ENCODE assay signal across 8 cellular contexts in the genomic region with DNA sequence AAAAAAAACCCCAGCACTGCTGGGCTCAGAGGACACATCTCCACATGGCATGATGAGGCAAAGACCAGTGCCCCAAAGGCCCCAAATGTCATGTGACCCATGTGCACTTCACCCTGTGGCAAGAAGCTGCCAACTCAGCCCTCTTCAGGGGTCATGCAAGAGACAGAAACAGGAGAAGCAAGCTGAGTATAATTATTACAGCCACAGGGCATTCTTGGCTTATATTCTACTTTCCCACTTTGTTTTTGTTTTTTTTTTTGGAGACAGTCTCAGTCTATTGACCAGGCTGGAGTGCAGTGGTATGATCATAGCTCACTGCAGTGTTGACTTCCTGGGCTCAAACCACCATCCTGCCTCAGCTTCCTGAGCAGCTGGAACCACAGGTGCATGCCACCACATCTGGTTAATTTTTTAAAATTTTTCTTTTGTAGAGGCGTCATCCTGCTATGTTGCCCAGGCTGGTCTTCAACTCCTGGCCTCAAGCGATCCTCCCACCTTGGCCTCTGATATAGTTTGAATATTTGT. TPM values are rescaled to one million over a fixed set of nuclear protein-coding genes. Genes with fewer than 3 reads are reported as not detected.
A peak's percentile ranks its signal among the peaks of the same experiment; 100 is the strongest.
DNase-seq lines count a peak whose midpoint lies in the region; ATAC-seq and TF ChIP-seq lines count a peak whose summit lies in the region.

No MANE protein-coding gene starts in this region.

- H3K27me3 ChIP-seq in upper lobe of right lung (no peaks in the 10 kb centered on the region), foreskin keratinocyte (no peaks in the 10 kb centered on the region)

- H3K4me3 ChIP-seq in upper lobe of right lung = no peak overlapping the region

- H3K9me3 ChIP-seq in upper lobe of right lung = no peaks in the 10 kb centered on the region

- H3K27ac ChIP-seq in upper lobe of right lung (no peak overlapping the region), foreskin keratinocyte (no peak overlapping the region)

- peaks cover 17% of the 10 kb centered on the region for H3K4me1 ChIP-seq in upper lobe of right lung
- no peaks in the 10 kb centered on the region for H3K4me1 ChIP-seq in foreskin keratinocyte

- DNase-seq in left cardiac atrium (no peak), cardiac septum (ENCODE audit: low spot score) (no peak), NAMALWA (ENCODE audit: low spot score) (peak; percentile 83), upper lobe of right lung (no peak), foreskin keratinocyte (no peak), NCI-H510A (lab: John Stamatoyannopoulos, UW) (no peak), NOMO-1 (lab: John Stamatoyannopoulos, UW; ENCODE audit: unreplicated experiment in 2 of 2) (no peak)

- no peaks in the 10 kb centered on the region for H3K36me3 ChIP-seq in upper lobe of right lung

- intact Hi-C loops in left cardiac atrium (cut with DNase I) (no loop called here), cardiac septum (cut with DNase I) (no loop called here), upper lobe of right lung (cut with DNase I) (no loop called here)

- TF ChIP-seq CTCF in upper lobe of right lung (IDR thresholded peaks at IDR 0.05) = no peak
- TF ChIP-seq CTCF in foreskin keratinocyte (conservative IDR thresholded peaks at IDR 0.05) = no peak

- peak; percentile 41 to 60 for ATAC-seq in left cardiac atrium
- ATAC-seq in esophagus mucosa = peak; percentile 48
- ATAC-seq in upper lobe of right lung = peak; percentile 79
- ATAC-seq in foreskin keratinocyte = no peak

RNA-seq across cellular contexts. Expression of gene LITAF, which starts 32.7 kb away (rescaled TPM):
- 10 to 100 TPM; 76.3 to 86.0 TPM for total RNA-seq in left cardiac atrium
- 40.5 TPM for total RNA-seq in cardiac septum
- total RNA-seq in esophagus mucosa = 36.9 TPM
- total RNA-seq in upper lobe of right lung = 242 TPM
- total RNA-seq in foreskin keratinocyte = 91.8 and 109 TPM in 2 replicates
- polyA plus RNA-seq in foreskin keratinocyte = 83.9 and 86.1 TPM in 2 replicates

RNA-seq across cellular contexts. Expression of gene SNN, which starts 48.9 kb away (rescaled TPM):
- total RNA-seq in left cardiac atrium (10 to 100 TPM; 27.5 to 33.7 TPM), cardiac septum (31.2 TPM), esophagus mucosa (19.1 TPM), upper lobe of right lung (31.1 TPM), foreskin keratinocyte (11.5 and 14.2 TPM in 2 replicates)
- polyA plus RNA-seq in foreskin keratinocyte = 7.9 and 11.4 TPM in 2 replicates
